In genomic region chr2:189569295-189569925, GRCh38 we compare ENCODE assay signal across 9 cellular contexts. TPM values are rescaled to one million over a fixed set of nuclear protein-coding genes. Genes with fewer than 3 reads are reported as not detected.
DNase-seq lines count a peak whose midpoint lies in the region; ATAC-seq, FAIRE-seq and TF ChIP-seq lines count a peak whose summit lies in the region.
"Had no signal": no experiment of that assay in that cellular context is flagged by ENCODE, and none has a peak within 500 bp of the region (broad histone marks: within the 10 kb centered on the region; RNA-seq: fewer than 3 reads in every experiment).

No MANE protein-coding gene starts in this region.

- peak overlapping the region in 6 of 10 donors; percentile 0 to 53 (median 4) for H3K4me3 Mint-ChIP-seq in naive thymus-derived CD8-positive, alpha-beta T cell
- no peak overlapping the region for H3K4me3 Mint-ChIP-seq in natural killer cell
- H3K4me3 Mint-ChIP-seq: neural crest cell had no signal

- DNase-seq in GM12892 (ENCODE audit: insufficient read length) (no peak), choroid plexus epithelial cell (ENCODE audit: low read depth) (peak; percentile 87), natural killer cell (no peak), SKM-1 treated with dmso at 0.1 percent for 144 hours (lab: John Stamatoyannopoulos, UW; ENCODE audit: unreplicated experiment) (no peak)
- peak in 1 of 10 donors; percentile 50 for DNase-seq in naive thymus-derived CD8-positive, alpha-beta T cell

- H3K9me3 Mint-ChIP-seq in naive thymus-derived CD8-positive, alpha-beta T cell = no peaks in the 10 kb centered on the region
- H3K9me3 Mint-ChIP-seq in natural killer cell = no peaks in the 10 kb centered on the region

- no peak for TF ChIP-seq POLR2A in GM12892 (IDR thresholded peaks at IDR 0.05; ENCODE audit: low read depth, low read length)

- ATAC-seq in HG02885 (IDR thresholded peaks at IDR 0.05; ENCODE audit: poor library complexity, unreplicated experiment) (peak; percentile 80), GM21723 (IDR thresholded peaks at IDR 0.05; ENCODE audit: unreplicated experiment) (no peak), natural killer cell (no peak), HG03520 (IDR thresholded peaks at IDR 0.05; ENCODE audit: unreplicated experiment) (no peak)
- ATAC-seq in naive thymus-derived CD8-positive, alpha-beta T cell = no peak

- POLR2A ChIA-PET in naive thymus-derived CD8-positive, alpha-beta T cell (lab: Charles Lee) = interaction anchor here (0.9 to 2.7 kb wide), 2 partner anchors 11 to 133 kb away, joined by 3 to 15 read pairs; partner anchors contain the start of gene SLC40A1

- intact Hi-C loops in natural killer cell (cut with micrococcal nuclease) = no loop called here

- peak; percentile 40 for FAIRE-seq in GM12892 (lab: Jason Lieb, UNC)

- H3K27ac Mint-ChIP-seq in naive thymus-derived CD8-positive, alpha-beta T cell = peak overlapping the region; percentile 70 to 92 (median 82)
- H3K27ac Mint-ChIP-seq in natural killer cell = no peak overlapping the region

- peak; percentile 69 for TF ChIP-seq CTCF in choroid plexus epithelial cell (conservative IDR thresholded peaks at IDR 0.05; ENCODE audit: low read depth, low read length)
- no peak for TF ChIP-seq CTCF in natural killer cell (IDR thresholded peaks at IDR 0.05)

- H3K4me3 ChIP-seq in choroid plexus epithelial cell (ENCODE audit: low read depth, low read length) = no peak overlapping the region

- H3K27me3 Mint-ChIP-seq in naive thymus-derived CD8-positive, alpha-beta T cell = no peaks in the 10 kb centered on the region
- peaks cover 5 to 6% of the 10 kb centered on the region in 2 donors for H3K27me3 Mint-ChIP-seq in natural killer cell (ENCODE audit: low read depth in 2 of 2)

- peaks cover 8 to 56% (median 31%) of the 10 kb centered on the region in 3 donors for H3K36me3 Mint-ChIP-seq in naive thymus-derived CD8-positive, alpha-beta T cell
- no peaks in the 10 kb centered on the region for H3K36me3 Mint-ChIP-seq in natural killer cell

- H3K4me1 Mint-ChIP-seq in naive thymus-derived CD8-positive, alpha-beta T cell = peaks cover 12 to 30% (median 27%) of the 10 kb centered on the region in 4 donors
- H3K4me1 Mint-ChIP-seq in natural killer cell = peaks cover 0 to 5% of the 10 kb centered on the region in 2 donors

RNA-seq across cellular contexts. Expression of gene SLC40A1, which starts 11.2 kb away (rescaled TPM):
- not detected for polyA plus RNA-seq in GM12892 (2012; ENCODE audit: missing spikeins)
- total RNA-seq in naive thymus-derived CD8-positive, alpha-beta T cell = 10 to 100 TPM; 18.2 to 18.4 TPM
- polyA plus RNA-seq in naive thymus-derived CD8-positive, alpha-beta T cell = 10 to 100 TPM; 33.8 to 40.3 (median 37.4) TPM
- total RNA-seq in natural killer cell = 1 to 10 TPM; 1.8 to 5.2 (median 4.4) TPM

Comparison
In these comparisons a context has a peak if more than half of its experiments do, and no peak if none do; other contexts are left out.
1. H3K27ac Mint-ChIP-seq: peak in naive thymus-derived CD8-positive, alpha-beta T cell (10 of 10); none in natural killer cell (0 of 2).